In the genomic region with DNA sequence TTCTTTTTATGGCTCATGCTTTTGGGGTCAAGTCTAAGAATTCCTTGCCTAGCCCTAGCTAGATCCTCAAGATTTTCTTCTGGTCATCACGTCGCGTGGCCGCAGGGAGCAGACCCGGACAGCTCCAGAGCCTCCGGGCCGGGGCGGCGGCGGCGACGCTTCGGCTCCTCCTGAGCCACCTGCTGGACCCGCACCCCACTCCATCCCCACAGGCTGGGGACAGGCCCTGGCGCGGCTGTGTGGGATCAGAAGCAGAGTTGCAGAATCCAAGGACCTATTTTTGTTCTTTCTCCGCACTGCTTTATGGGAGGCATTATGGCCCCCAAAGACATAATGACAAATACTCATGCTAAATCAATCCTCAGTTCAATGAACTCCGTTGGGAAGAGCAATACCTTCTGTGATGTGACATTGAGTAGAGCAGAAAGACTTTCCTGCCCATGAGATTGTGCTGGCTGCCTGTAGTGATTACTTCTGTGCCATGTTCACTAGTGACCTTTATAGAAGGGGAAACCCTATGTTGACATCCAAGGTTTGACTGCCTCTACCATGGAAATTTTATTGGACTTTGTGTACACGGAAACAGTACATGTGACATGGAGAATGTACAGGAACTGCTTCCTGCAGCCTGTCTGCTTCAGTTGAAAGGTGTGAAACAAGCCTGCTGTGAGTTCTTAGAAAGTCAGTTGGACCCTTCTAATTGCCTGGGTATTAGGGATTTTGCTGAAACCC, we compare ENCODE assay signal across 19 cellular contexts. TPM values are rescaled to one million over a fixed set of nuclear protein-coding genes. Genes with fewer than 3 reads are reported as not detected.
DNase-seq lines count a peak whose midpoint lies in the region; ATAC-seq, FAIRE-seq and TF ChIP-seq lines count a peak whose summit lies in the region.
"Had no signal": no experiment of that assay in that cellular context is flagged by ENCODE, and none has a peak within 500 bp of the region (broad histone marks: within the 10 kb centered on the region; RNA-seq: fewer than 3 reads in every experiment).

No MANE protein-coding gene starts in this region.

- H3K4me2 ChIP-seq in endothelial cell of umbilical vein (ENCODE audit: insufficient read depth, low read length) = no peak overlapping the region
- H3K4me2 ChIP-seq: BLaER1, PC-9 had no signal

- CTCF ChIA-PET in endothelial cell of umbilical vein (lab: Charles Lee) = interaction anchor here (1.0 kb wide), 1 partner anchor 32 kb away, joined by 3 read pairs; no protein-coding TSS in a partner anchor

- H3K4me1 ChIP-seq in endothelial cell of umbilical vein (ENCODE audit: control insufficient read depth, extremely low read depth, insufficient read depth, low read length) = no peaks in the 10 kb centered on the region
- H3K4me1 ChIP-seq in spleen = peaks cover 0 to 13% (median under 1%) of the 10 kb centered on the region in 6 donors
- H3K4me1 ChIP-seq: BLaER1, Caco-2 had no signal

- TF ChIP-seq CTCF in LNCaP clone FGC (IDR thresholded peaks at IDR 0.05; ENCODE audit: control insufficient read depth, extremely low read depth, insufficient read depth) = no peak
- no peak for TF ChIP-seq CTCF in endothelial cell of umbilical vein (IDR thresholded peaks at IDR 0.05; ENCODE audit: extremely low read depth in 1 of 2, insufficient read depth in 1 of 2, low read depth in 1 of 2, low read length in 2 of 2)
- TF ChIP-seq CTCF in spleen (IDR thresholded peaks at IDR 0.05 in 8 of 11, conservative IDR thresholded peaks at IDR 0.05 in 3 of 11) = no peak

- no peak overlapping the region for H3K4me3 ChIP-seq in LNCaP clone FGC (ENCODE audit: low read depth, low read length)
- no peak overlapping the region for H3K4me3 ChIP-seq in endothelial cell of umbilical vein (replicated peaks in 1 of 3; ENCODE audit: insufficient read depth in 1 of 3, low read depth in 1 of 3, low read length in 3 of 3)
- no peak overlapping the region for H3K4me3 ChIP-seq in spleen
- H3K4me3 ChIP-seq: BLaER1, PC-9, SJSA1 had no signal

- peak; percentile 53 for FAIRE-seq in GM19239 (lab: Jason Lieb, UNC)
- FAIRE-seq in endothelial cell of umbilical vein (lab: Jason Lieb, UNC) = peak; percentile 58
- FAIRE-seq: A204.1, G401.6 had no signal

- no TSS peak for BruUV-seq in endothelial cell of umbilical vein (replicated peaks; lab: Mats Ljungman, UMichigan)

- H3K27ac ChIP-seq in endothelial cell of umbilical vein (ENCODE audit: insufficient read depth, low read depth, low read length) = no peak overlapping the region
- no peak overlapping the region for H3K27ac ChIP-seq in spleen
- H3K27ac ChIP-seq: BLaER1, PC-9, SJSA1 had no signal

- dilution Hi-C loops in endothelial cell of umbilical vein (cut with MboI; ENCODE audit: extremely low pct_ligation_motif_present, low sequenced_read_pairs) = no loop called here

- no peaks in the 10 kb centered on the region for H3K36me3 ChIP-seq in endothelial cell of umbilical vein (ENCODE audit: control insufficient read depth in 2 of 2, extremely low read depth in 1 of 2, insufficient read depth in 2 of 2, low read length in 2 of 2)
- H3K36me3 ChIP-seq in spleen = peaks cover 0 to 65% (median 21%) of the 10 kb centered on the region in 6 donors

- no peaks in the 10 kb centered on the region for H4K20me1 ChIP-seq in endothelial cell of umbilical vein (replicated peaks; ENCODE audit: control insufficient read depth, extremely low read depth, insufficient read depth, low read length)
- H4K20me1 ChIP-seq: BLaER1 had no signal

- POLR2A ChIA-PET in endothelial cell of umbilical vein (lab: Charles Lee) = no interaction called here

- DNase-seq in GM19239 (ENCODE audit: insufficient read length, low spot score) = no peak
- peak; percentile 64 for DNase-seq in LNCaP clone FGC (ENCODE audit: low read depth)
- no peak for DNase-seq in endothelial cell of umbilical vein (ENCODE audit: low read depth, low spot score)
- DNase-seq in spleen = peak; percentile 51
- DNase-seq in NCI-H524 (lab: John Stamatoyannopoulos, UW) = no peak
- DNase-seq in NCI-H1105 treated with DMSO at 0.1 percent for 48 hours (lab: John Stamatoyannopoulos, UW) = no peak
- DNase-seq: Caco-2; CD8-positive, alpha-beta T cell; Kasumi-1; MV-4-11; NCI-H2029; NCI-H446 treated with DMSO at 0.1 percent for 48 hours; NCI-H526 treated with DMSO at 0.1 percent for 48 hours; PC-9 had no signal

- no peaks in the 10 kb centered on the region for H3K9me1 ChIP-seq in endothelial cell of umbilical vein (replicated peaks; ENCODE audit: control insufficient read depth, extremely low read depth, insufficient read depth, low read length)

- H3K27me3 ChIP-seq in endothelial cell of umbilical vein (ENCODE audit: control insufficient read depth in 2 of 2, insufficient read depth in 2 of 2, low read length in 2 of 2) = no peaks in the 10 kb centered on the region
- H3K27me3 ChIP-seq in spleen (replicated peaks in 1 of 7) = no peaks in the 10 kb centered on the region
- H3K27me3 ChIP-seq: BLaER1, SJSA1 had no signal

- H3K79me2 ChIP-seq in endothelial cell of umbilical vein (ENCODE audit: control insufficient read depth, insufficient read depth, low read length) = no peaks in the 10 kb centered on the region

- no peak for TF ChIP-seq POLR2A in endothelial cell of umbilical vein (IDR thresholded peaks at IDR 0.05; ENCODE audit: low read depth, low read length)
- TF ChIP-seq POLR2A in spleen (IDR thresholded peaks at IDR 0.05) = no peak

- 93 to 96% (median 96%) methylated on average over 19 of the region's 19 CpGs for WGBS in spleen, 5 donors

- no peak for ATAC-seq in GM21576 (IDR thresholded peaks at IDR 0.05; ENCODE audit: unreplicated experiment)
- ATAC-seq: CD8-positive, alpha-beta T cell had no signal

- intact Hi-C loops in endothelial cell of umbilical vein (cut with micrococcal nuclease) = no loop called here
- intact Hi-C loops in spleen (cut with DNase I; ENCODE audit: low total_unique reads) = no loop called here

- H3K9me3 ChIP-seq in endothelial cell of umbilical vein (replicated peaks; ENCODE audit: control insufficient read depth, insufficient read depth, low read length) (no peaks in the 10 kb centered on the region), spleen (no peaks in the 10 kb centered on the region)
- H3K9me3 ChIP-seq: BLaER1, Caco-2, SJSA1 had no signal

- H3K9ac ChIP-seq in endothelial cell of umbilical vein (replicated peaks; ENCODE audit: extremely low read depth, insufficient read depth, low read length) = no peak overlapping the region
- H3K9ac ChIP-seq: BLaER1 had no signal

- H2AFZ ChIP-seq in endothelial cell of umbilical vein (ENCODE audit: low read depth, low read length) = no peak overlapping the region
- H2AFZ ChIP-seq: PC-9 had no signal

TF ChIP-seq in endothelial cell of umbilical vein, 7 proteins besides CTCF, POLR2A, EP300 and RAD21 (continues in another document):
- TF ChIP-seq FOS (IDR thresholded peaks at IDR 0.05; ENCODE audit: borderline replicate concordance, insufficient read depth, low read length) (no peak), POLR2AphosphoS5 (IDR thresholded peaks at IDR 0.05; ENCODE audit: insufficient read depth, low read depth, low read length) (no peak), GATA2 (IDR thresholded peaks at IDR 0.05; ENCODE audit: insufficient read depth, insufficient read length, low read depth, low read length) (no peak)

RNA-seq across cellular contexts. Expression of gene SCARF2, which starts 12.4 kb away (rescaled TPM):
- total RNA-seq in endothelial cell of umbilical vein (18.4 and 20.1 TPM in 2 replicates), spleen (10 to 100 TPM in 5 of 7 donors, 1 to 10 TPM in 2; 7.1 to 18.0 (median 10.6) TPM)
- polyA plus RNA-seq in endothelial cell of umbilical vein (15.7 and 19.7 TPM in 2 replicates), spleen (1 to 10 TPM; 1.1 to 3.0 (median 1.2) TPM)
- 9.1 and 11.9 TPM in 2 replicates for polyA plus RNA-seq in endothelial cell of umbilical vein (2011; cell fraction: cytosol; rRNA removed)
- polyA plus RNA-seq in endothelial cell of umbilical vein (2011; cell fraction: nucleus; rRNA removed) = 12.8 and 12.9 TPM in 2 replicates
- polyA plus RNA-seq in endothelial cell of umbilical vein (2012) = 8.2 and 12.1 TPM in 2 replicates
- polyA minus RNA-seq in endothelial cell of umbilical vein = 6.3 and 8.2 TPM in 2 replicates
- not detected for polyA minus RNA-seq in endothelial cell of umbilical vein (2011; cell fraction: cytosol; rRNA and poly(A)+ RNA removed)
- 3.1 and 7.9 TPM in 2 replicates for polyA minus RNA-seq in endothelial cell of umbilical vein (2011; cell fraction: nucleus; rRNA and poly(A)+ RNA removed)

RNA-seq across cellular contexts. Expression of gene KLHL22, which starts 45.6 kb away (rescaled TPM):
- total RNA-seq in endothelial cell of umbilical vein (20.1 and 24.2 TPM in 2 replicates), spleen (10 to 100 TPM; 20.9 to 40.6 (median 36.0) TPM)
- polyA plus RNA-seq in endothelial cell of umbilical vein (33.6 and 38.1 TPM in 2 replicates), spleen (10 to 100 TPM; 14.0 to 20.8 (median 15.4) TPM)
- polyA plus RNA-seq in endothelial cell of umbilical vein (2011; cell fraction: cytosol; rRNA removed) = 19.9 and 24.6 TPM in 2 replicates
- polyA plus RNA-seq in endothelial cell of umbilical vein (2011; cell fraction: nucleus; rRNA removed) = 33.5 and 50.8 TPM in 2 replicates
- 14.3 and 15.8 TPM in 2 replicates for polyA plus RNA-seq in endothelial cell of umbilical vein (2012)
- polyA minus RNA-seq in endothelial cell of umbilical vein = 40.5 and 44.8 TPM in 2 replicates
- 4.0 TPM for polyA minus RNA-seq in endothelial cell of umbilical vein (2011; cell fraction: cytosol; rRNA and poly(A)+ RNA removed)
- polyA minus RNA-seq in endothelial cell of umbilical vein (2011; cell fraction: nucleus; rRNA and poly(A)+ RNA removed) = 21.8 and 24.5 TPM in 2 replicates

RNA-seq across cellular contexts. Expression of gene ZNF74, which starts 56.0 kb away (rescaled TPM):
- total RNA-seq in endothelial cell of umbilical vein = 10.3 and 13.4 TPM in 2 replicates
- 8.6 and 11.7 TPM in 2 replicates for polyA plus RNA-seq in endothelial cell of umbilical vein
- 7.8 and 9.5 TPM in 2 replicates for polyA plus RNA-seq in endothelial cell of umbilical vein (2011; cell fraction: cytosol; rRNA removed)
- 9.5 and 10.2 TPM in 2 replicates for polyA plus RNA-seq in endothelial cell of umbilical vein (2011; cell fraction: nucleus; rRNA removed)
- 7.0 and 7.6 TPM in 2 replicates for polyA plus RNA-seq in endothelial cell of umbilical vein (2012)
- polyA minus RNA-seq in endothelial cell of umbilical vein = 9.6 and 10.3 TPM in 2 replicates
- 6.2 TPM for polyA minus RNA-seq in endothelial cell of umbilical vein (2011; cell fraction: cytosol; rRNA and poly(A)+ RNA removed)
- polyA minus RNA-seq in endothelial cell of umbilical vein (2011; cell fraction: nucleus; rRNA and poly(A)+ RNA removed) = 3.8 and 4.1 TPM in 2 replicates
- total RNA-seq in spleen = 10 to 100 TPM in 2 of 7 donors, 1 to 10 TPM in 5; 6.2 to 11.7 (median 7.7) TPM
- 1 to 10 TPM; 3.4 to 5.6 (median 3.5) TPM for polyA plus RNA-seq in spleen

RNA-seq across cellular contexts. Expression of gene MED15, which starts 57.4 kb away (rescaled TPM):
- total RNA-seq in endothelial cell of umbilical vein = 126 and 138 TPM in 2 replicates
- 68.1 and 85.1 TPM in 2 replicates for polyA plus RNA-seq in endothelial cell of umbilical vein
- 39.4 and 44.2 TPM in 2 replicates for polyA plus RNA-seq in endothelial cell of umbilical vein (2011; cell fraction: cytosol; rRNA removed)
- polyA plus RNA-seq in endothelial cell of umbilical vein (2011; cell fraction: nucleus; rRNA removed) = 186 and 198 TPM in 2 replicates
- polyA plus RNA-seq in endothelial cell of umbilical vein (2012) = 54.1 and 54.9 TPM in 2 replicates
- 86.6 and 102 TPM in 2 replicates for polyA minus RNA-seq in endothelial cell of umbilical vein
- polyA minus RNA-seq in endothelial cell of umbilical vein (2011; cell fraction: cytosol; rRNA and poly(A)+ RNA removed) = 22.4 TPM
- polyA minus RNA-seq in endothelial cell of umbilical vein (2011; cell fraction: nucleus; rRNA and poly(A)+ RNA removed) = 145 and 223 TPM in 2 replicates
- 100 to 1,000 TPM in 4 of 7 donors, 10 to 100 TPM in 3; 76.4 to 162 (median 118) TPM for total RNA-seq in spleen
- polyA plus RNA-seq in spleen = 10 to 100 TPM; 32.2 to 80.1 (median 78.3) TPM

Comparison
In these comparisons a context has a peak if more than half of its experiments do, and no peak if none do; other contexts are left out.
1. DNase-seq: peak in LNCaP clone FGC (single experiment) and spleen (single experiment); none in GM19239 (single experiment), endothelial cell of umbilical vein (single experiment), NCI-H524 (0 of 2) and NCI-H1105 treated with DMSO at 0.1 percent for 48 hours (single experiment).